21 cellular contexts compared by ENCODE assay signal in the genomic region with DNA sequence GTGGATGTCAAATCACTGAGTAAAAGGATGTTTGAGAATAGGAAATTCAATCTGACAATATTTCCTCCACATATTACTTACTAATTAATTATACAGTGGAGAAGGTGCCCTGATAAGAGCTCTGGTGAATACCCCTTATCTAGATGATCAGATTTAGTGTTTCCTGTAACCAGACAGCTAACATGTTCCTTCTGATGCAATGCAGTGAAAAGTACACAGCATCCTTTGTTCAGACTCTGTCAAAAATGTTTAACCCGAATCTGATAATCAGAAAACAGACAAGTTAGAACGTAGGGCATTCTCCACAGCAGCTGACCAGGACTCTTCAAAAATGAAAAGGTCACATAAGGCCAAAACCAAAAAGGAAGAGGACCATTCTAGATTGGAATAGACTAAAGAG. TPM values are rescaled to one million over a fixed set of nuclear protein-coding genes. Genes with fewer than 3 reads are reported as not detected.
DNase-seq lines count a peak whose midpoint lies in the region; ATAC-seq and TF ChIP-seq lines count a peak whose summit lies in the region.
"Had no signal": no experiment of that assay in that cellular context is flagged by ENCODE, and none has a peak within 500 bp of the region (broad histone marks: within the 10 kb centered on the region; RNA-seq: fewer than 3 reads in every experiment).

No MANE protein-coding gene starts in this region.

- H3K36me3 Mint-ChIP-seq in activated CD4-positive, alpha-beta T cell treated with anti-CD3 and anti-CD28 coated beads for 36 hours (ENCODE audit: low read depth): peaks cover 52% of the 10 kb centered on the region
- peaks cover 10 to 71% (median 40%) of the 10 kb centered on the region in 5 donors for H3K36me3 Mint-ChIP-seq in naive thymus-derived CD4-positive, alpha-beta T cell

- peak overlapping the region; percentile 37 for H3K27ac Mint-ChIP-seq in activated CD4-positive, alpha-beta T cell treated with anti-CD3 and anti-CD28 coated beads for 36 hours
- H3K27ac Mint-ChIP-seq in naive thymus-derived CD4-positive, alpha-beta T cell: peak overlapping the region in 1 of 9 donors; percentile 11
- H3K27ac Mint-ChIP-seq: activated naive CD8-positive, alpha-beta T cell had no signal

- no peaks in the 10 kb centered on the region for H3K4me1 ChIP-seq in naive thymus-derived CD4-positive, alpha-beta T cell (ENCODE audit: control insufficient read depth in 2 of 2, insufficient read depth in 2 of 2, low read length in 2 of 2)
- H3K4me1 ChIP-seq: BLaER1 treated with 17β-estradiol and CSF1 and Interleukin-3, amounts not matched to agents 10 nM and 100 nM; HAP-1; psoas muscle; spleen; vagina had no signal

- H3K4me3 ChIP-seq in cardiac fibroblast (replicated peaks in 1 of 2; ENCODE audit: low read depth in 2 of 2, low read length in 2 of 2): no peak overlapping the region
- H3K4me3 ChIP-seq in naive thymus-derived CD4-positive, alpha-beta T cell (ENCODE audit: low read length): no peak overlapping the region
- H3K4me3 ChIP-seq: BLaER1 treated with 17β-estradiol and CSF1 and Interleukin-3, amounts not matched to agents 10 nM and 100 nM; cardiac muscle cell; HAP-1; psoas muscle; spleen; vagina had no signal

- H3K27me3 Mint-ChIP-seq in activated CD4-positive, alpha-beta T cell treated with anti-CD3 and anti-CD28 coated beads for 36 hours: no peaks in the 10 kb centered on the region
- H3K27me3 Mint-ChIP-seq in naive thymus-derived CD4-positive, alpha-beta T cell: no peaks in the 10 kb centered on the region
- H3K27me3 Mint-ChIP-seq: activated naive CD8-positive, alpha-beta T cell had no signal

- DNase-seq in activated CD4-positive, alpha-beta T cell treated with anti-CD3 and anti-CD28 coated beads for 36 hours: no peak
- DNase-seq in activated CD4-positive, alpha-beta T cell treated with anti-CD3 and anti-CD28 coated beads, Interleukin-2, amount 50 U/mL, for 4 hours: no peak
- DNase-seq in OCI-M1 (lab: John Stamatoyannopoulos, UW) (peak; percentile 26), cardiac fibroblast (ENCODE audit: low read depth in 2 of 2) (peak; percentile 2 to 17), DMS79 (lab: John Stamatoyannopoulos, UW) (no peak), NCI-H524 (lab: John Stamatoyannopoulos, UW) (no peak)
- no peak for DNase-seq in naive thymus-derived CD4-positive, alpha-beta T cell
- DNase-seq: activated CD4-positive, alpha-beta T cell treated with anti-CD3 and anti-CD28 coated beads, Interleukin-2, amount 50 U/mL, for 48 hours; DMS153; left cardiac atrium; MV-4-11; NCI-H1930; NCI-H526; psoas muscle; spleen had no signal

- H3K4me1 Mint-ChIP-seq in activated CD4-positive, alpha-beta T cell treated with anti-CD3 and anti-CD28 coated beads for 36 hours: peaks cover 3% of the 10 kb centered on the region
- peaks cover 0 to 10% (median 0%) of the 10 kb centered on the region in 7 donors for H3K4me1 Mint-ChIP-seq in naive thymus-derived CD4-positive, alpha-beta T cell

- H3K36me3 ChIP-seq in naive thymus-derived CD4-positive, alpha-beta T cell (ENCODE audit: control insufficient read depth in 2 of 3, insufficient read depth in 3 of 3, low read length in 3 of 3): peaks cover 3 to 26% (median 4%) of the 10 kb centered on the region in 3 experiments

- TF ChIP-seq CTCF in cardiac fibroblast (IDR thresholded peaks at IDR 0.05; ENCODE audit: low read depth, low read length): no peak

- POLR2A ChIA-PET in activated CD4-positive, alpha-beta T cell treated with anti-CD3 and anti-CD28 coated beads for 36 hours (lab: Charles Lee): no interaction called here
- POLR2A ChIA-PET in naive thymus-derived CD4-positive, alpha-beta T cell (lab: Charles Lee): no interaction called here

- H3K27ac ChIP-seq in naive thymus-derived CD4-positive, alpha-beta T cell (ENCODE audit: low read depth, low read length): no peak overlapping the region
- H3K27ac ChIP-seq: BLaER1 treated with 17β-estradiol and CSF1 and Interleukin-3, amounts not matched to agents 10 nM and 100 nM; cardiac muscle cell; psoas muscle; spleen; vagina had no signal

- no peaks in the 10 kb centered on the region for H3K9me3 Mint-ChIP-seq in activated CD4-positive, alpha-beta T cell treated with anti-CD3 and anti-CD28 coated beads for 36 hours (ENCODE audit: low read depth)
- peaks cover 0 to 2% (median 0%) of the 10 kb centered on the region in 11 donors for H3K9me3 Mint-ChIP-seq in naive thymus-derived CD4-positive, alpha-beta T cell

- H3K4me3 Mint-ChIP-seq in activated CD4-positive, alpha-beta T cell treated with anti-CD3 and anti-CD28 coated beads for 36 hours: no peak overlapping the region
- no peak overlapping the region for H3K4me3 Mint-ChIP-seq in naive thymus-derived CD4-positive, alpha-beta T cell
- H3K4me3 Mint-ChIP-seq: activated naive CD8-positive, alpha-beta T cell had no signal

- CTCF ChIA-PET in activated CD4-positive, alpha-beta T cell treated with anti-CD3 and anti-CD28 coated beads for 36 hours (lab: Charles Lee): interaction anchor here (0.6 to 1.0 kb wide), 2 partner anchors 13 to 149 kb away, joined by 3 to 4 read pairs; no protein-coding TSS in a partner anchor
- CTCF ChIA-PET in naive thymus-derived CD4-positive, alpha-beta T cell (lab: Charles Lee): no interaction called here

- intact Hi-C loops in activated CD4-positive, alpha-beta T cell treated with anti-CD3 and anti-CD28 coated beads for 36 hours (cut with DNase I, micrococcal nuclease): no loop called here
- intact Hi-C loops in naive thymus-derived CD4-positive, alpha-beta T cell (cut with micrococcal nuclease): no loop called here

- H3K9me3 ChIP-seq in naive thymus-derived CD4-positive, alpha-beta T cell (ENCODE audit: control insufficient read depth in 2 of 3, low read length in 3 of 3): no peaks in the 10 kb centered on the region
- H3K9me3 ChIP-seq: HAP-1, psoas muscle, spleen, vagina had no signal

- no peak for ATAC-seq in activated CD4-positive, alpha-beta T cell treated with anti-CD3 and anti-CD28 coated beads for 36 hours
- peak; percentile 41 for ATAC-seq in naive thymus-derived CD4-positive, alpha-beta T cell
- no peak for ATAC-seq in HG02610 (IDR thresholded peaks at IDR 0.05; ENCODE audit: unreplicated experiment)
- ATAC-seq: left cardiac atrium, psoas muscle had no signal

- H3K27me3 ChIP-seq in naive thymus-derived CD4-positive, alpha-beta T cell (ENCODE audit: control insufficient read depth in 2 of 2, insufficient read depth in 2 of 2, low read length in 2 of 2): no peaks in the 10 kb centered on the region
- H3K27me3 ChIP-seq: BLaER1 treated with 17β-estradiol and CSF1 and Interleukin-3, amounts not matched to agents 10 nM and 100 nM; cardiac muscle cell; spleen; vagina had no signal

RNA-seq across cellular contexts. Expression of a gene that starts 46.2 kb away (rescaled TPM):
- 10 to 100 TPM; 39.6 to 65.1 TPM for total RNA-seq in activated CD4-positive, alpha-beta T cell treated with anti-CD3 and anti-CD28 coated beads for 36 hours
- 10 to 100 TPM; 20.5 to 78.1 (median 44.6) TPM for total RNA-seq in naive thymus-derived CD4-positive, alpha-beta T cell
- 10 to 100 TPM; 12.6 to 16.4 TPM for polyA plus RNA-seq in naive thymus-derived CD4-positive, alpha-beta T cell

Comparison
In these comparisons a context has a peak if more than half of its experiments do, and no peak if none do; other contexts are left out.
1. DNase-seq: peak in OCI-M1 (single experiment) and cardiac fibroblast (2 of 2); none in activated CD4-positive, alpha-beta T cell treated with anti-CD3 and anti-CD28 coated beads for 36 hours (single experiment), activated CD4-positive, alpha-beta T cell treated with anti-CD3 and anti-CD28 coated beads, Interleukin-2, amount 50 U/mL, for 4 hours (0 of 2), naive thymus-derived CD4-positive, alpha-beta T cell (0 of 9), DMS79 (single experiment) and NCI-H524 (0 of 2).